In genomic region chr11:2795491-2795991, GRCh38 we compare ENCODE assay signal across 20 cellular contexts.
DNase-seq lines count a peak whose midpoint lies in the region; ATAC-seq and TF ChIP-seq lines count a peak whose summit lies in the region.
"Had no signal": no experiment of that assay in that cellular context is flagged by ENCODE, and none has a peak within 500 bp of the region (broad histone marks: within the 10 kb centered on the region; RNA-seq: fewer than 3 reads in every experiment).

No MANE protein-coding gene starts in this region.

- H3K27ac ChIP-seq in BLaER1 (no peak overlapping the region), right atrium auricular region (no peak overlapping the region)
- H3K27ac ChIP-seq: foreskin keratinocyte, thoracic aorta had no signal

- H3K36me3 ChIP-seq in BLaER1 (no peaks in the 10 kb centered on the region), right atrium auricular region (no peaks in the 10 kb centered on the region)
- H3K36me3 ChIP-seq: thoracic aorta had no signal

- H3K27me3 ChIP-seq in BLaER1 (no peaks in the 10 kb centered on the region; the same call in 1 of the 2 replicates), right atrium auricular region (no peaks in the 10 kb centered on the region)

- no peak overlapping the region for H3K4me3 Mint-ChIP-seq in activated CD4-positive, alpha-beta T cell treated with anti-CD3 and anti-CD28 coated beads for 36 hours
- H3K4me3 Mint-ChIP-seq in activated CD4-positive, alpha-beta T cell treated with anti-CD3 and anti-CD28 coated beads, Interleukin-2, amount 10 ng/mL, durations not matched to agents 24 days and 14 days = no peak overlapping the region
- no peak overlapping the region for H3K4me3 Mint-ChIP-seq in activated CD4-positive, alpha-beta memory T cell treated with anti-CD3 and anti-CD28 coated beads, Interleukin-2, amount 10 ng/mL, durations not matched to agents 7 days and 5 days
- H3K4me3 Mint-ChIP-seq: CD4-positive, CD25-positive, alpha-beta regulatory T cell; H9; nephron; T-helper 1 cell treated with Interleukin-12 subunit alpha and Interleukin-12 subunit beta and Interleukin-4 antibody, amounts not matched to agents 30 μg/mL and 1 μg/mL, for 36 hours had no signal

- CTCF ChIA-PET in activated CD4-positive, alpha-beta T cell treated with anti-CD3 and anti-CD28 coated beads for 36 hours (lab: Charles Lee) = no interaction called here
- CTCF ChIA-PET in activated CD4-positive, alpha-beta memory T cell treated with anti-CD3 and anti-CD28 coated beads, Interleukin-2, amount 10 ng/mL, durations not matched to agents 7 days and 5 days (lab: Charles Lee) = no interaction called here

- no peaks in the 10 kb centered on the region for H3K4me1 Mint-ChIP-seq in activated CD4-positive, alpha-beta T cell treated with anti-CD3 and anti-CD28 coated beads for 36 hours
- H3K4me1 Mint-ChIP-seq in activated CD4-positive, alpha-beta T cell treated with anti-CD3 and anti-CD28 coated beads, Interleukin-2, amount 10 ng/mL, durations not matched to agents 24 days and 14 days = no peaks in the 10 kb centered on the region
- H3K4me1 Mint-ChIP-seq in activated CD4-positive, alpha-beta memory T cell treated with anti-CD3 and anti-CD28 coated beads, Interleukin-2, amount 10 ng/mL, durations not matched to agents 7 days and 5 days = no peaks in the 10 kb centered on the region

- peak; percentile 1 for DNase-seq in activated CD4-positive, alpha-beta T cell treated with anti-CD3 and anti-CD28 coated beads for 36 hours
- DNase-seq in activated CD4-positive, alpha-beta T cell treated with anti-CD3 and anti-CD28 coated beads, Interleukin-2, amount 10 ng/mL, durations not matched to agents 24 days and 14 days = no peak
- DNase-seq in right atrium auricular region (ENCODE audit: low spot score) (peak; percentile 53), posterior vena cava (ENCODE audit: low spot score) (peak; percentile 62), SKM-1 treated with dmso at 0.1 percent for 144 hours (lab: John Stamatoyannopoulos, UW; ENCODE audit: unreplicated experiment) (no peak)
- no peak for DNase-seq in activated CD4-positive, alpha-beta memory T cell treated with anti-CD3 and anti-CD28 coated beads, Interleukin-2, amount 10 ng/mL, durations not matched to agents 7 days and 5 days
- DNase-seq: activated CD4-positive, CD25-positive, alpha-beta regulatory T cell; DMS53; foreskin keratinocyte; H9; mammary epithelial cell; NCI-H146; NCI-H226; stimulated activated CD4-positive, alpha-beta T cell treated with anti-CD3 and anti-CD28 coated beads, Interleukin-4, amount 100 ng/mL, for 24 hours had no signal

- no peak for TF ChIP-seq CTCF in right atrium auricular region (IDR thresholded peaks at IDR 0.05)

- H3K9ac ChIP-seq in BLaER1 = no peak overlapping the region

- intact Hi-C loops in activated CD4-positive, alpha-beta T cell treated with anti-CD3 and anti-CD28 coated beads for 36 hours (cut with DNase I, micrococcal nuclease) = no loop called here
- intact Hi-C loops in activated CD4-positive, alpha-beta T cell treated with anti-CD3 and anti-CD28 coated beads, Interleukin-2, amount 10 ng/mL, durations not matched to agents 24 days and 14 days (cut with micrococcal nuclease) = no loop called here
- intact Hi-C loops in posterior vena cava (cut with DNase I) = no loop called here

- POLR2A ChIA-PET in activated CD4-positive, alpha-beta T cell treated with anti-CD3 and anti-CD28 coated beads for 36 hours (lab: Charles Lee) = no interaction called here
- POLR2A ChIA-PET in activated CD4-positive, alpha-beta memory T cell treated with anti-CD3 and anti-CD28 coated beads, Interleukin-2, amount 10 ng/mL, durations not matched to agents 7 days and 5 days (lab: Charles Lee) = no interaction called here

- H3K4me2 ChIP-seq in BLaER1 = peak overlapping the region; percentile 70; the same call in 1 of the 2 replicates

- peaks cover 3% of the 10 kb centered on the region; the same call in 1 of the 2 replicates for H3K9me3 ChIP-seq in BLaER1
- H3K9me3 ChIP-seq in right atrium auricular region = no peaks in the 10 kb centered on the region
- H3K9me3 ChIP-seq: thoracic aorta had no signal

- no peaks in the 10 kb centered on the region for H3K36me3 Mint-ChIP-seq in activated CD4-positive, alpha-beta T cell treated with anti-CD3 and anti-CD28 coated beads for 36 hours (ENCODE audit: low read depth)
- no peaks in the 10 kb centered on the region for H3K36me3 Mint-ChIP-seq in activated CD4-positive, alpha-beta T cell treated with anti-CD3 and anti-CD28 coated beads, Interleukin-2, amount 10 ng/mL, durations not matched to agents 24 days and 14 days (ENCODE audit: low read depth)
- H3K36me3 Mint-ChIP-seq in activated CD4-positive, alpha-beta memory T cell treated with anti-CD3 and anti-CD28 coated beads, Interleukin-2, amount 10 ng/mL, durations not matched to agents 7 days and 5 days (ENCODE audit: low read depth) = no peaks in the 10 kb centered on the region

- H3K9me3 Mint-ChIP-seq in activated CD4-positive, alpha-beta T cell treated with anti-CD3 and anti-CD28 coated beads for 36 hours (ENCODE audit: low read depth) = no peaks in the 10 kb centered on the region
- no peaks in the 10 kb centered on the region for H3K9me3 Mint-ChIP-seq in activated CD4-positive, alpha-beta T cell treated with anti-CD3 and anti-CD28 coated beads, Interleukin-2, amount 10 ng/mL, durations not matched to agents 24 days and 14 days
- no peaks in the 10 kb centered on the region for H3K9me3 Mint-ChIP-seq in activated CD4-positive, alpha-beta memory T cell treated with anti-CD3 and anti-CD28 coated beads, Interleukin-2, amount 10 ng/mL, durations not matched to agents 7 days and 5 days
- H3K9me3 Mint-ChIP-seq: CD4-positive, CD25-positive, alpha-beta regulatory T cell; T-helper 1 cell treated with Interleukin-12 subunit alpha and Interleukin-12 subunit beta and Interleukin-4 antibody, amounts not matched to agents 30 μg/mL and 1 μg/mL, for 36 hours had no signal

- H3K27me3 Mint-ChIP-seq in activated CD4-positive, alpha-beta T cell treated with anti-CD3 and anti-CD28 coated beads for 36 hours = no peaks in the 10 kb centered on the region
- H3K27me3 Mint-ChIP-seq in activated CD4-positive, alpha-beta T cell treated with anti-CD3 and anti-CD28 coated beads, Interleukin-2, amount 10 ng/mL, durations not matched to agents 24 days and 14 days = peaks cover 3% of the 10 kb centered on the region
- no peaks in the 10 kb centered on the region for H3K27me3 Mint-ChIP-seq in activated CD4-positive, alpha-beta memory T cell treated with anti-CD3 and anti-CD28 coated beads, Interleukin-2, amount 10 ng/mL, durations not matched to agents 7 days and 5 days
- H3K27me3 Mint-ChIP-seq: CD4-positive, CD25-positive, alpha-beta regulatory T cell had no signal

- no peak overlapping the region for H3K4me3 ChIP-seq in BLaER1
- no peak overlapping the region for H3K4me3 ChIP-seq in right atrium auricular region
- H3K4me3 ChIP-seq: thoracic aorta had no signal

- H4K20me1 ChIP-seq in BLaER1 = no peaks in the 10 kb centered on the region

- ATAC-seq in activated CD4-positive, alpha-beta T cell treated with anti-CD3 and anti-CD28 coated beads for 36 hours = no peak
- ATAC-seq in HG03108 (IDR thresholded peaks at IDR 0.05; ENCODE audit: unreplicated experiment) = no peak
- ATAC-seq: foreskin keratinocyte had no signal

- H3K4me1 ChIP-seq in BLaER1 = peaks cover 87% of the 10 kb centered on the region
- H3K4me1 ChIP-seq in right atrium auricular region = peaks cover 0 to 15% of the 10 kb centered on the region in 2 donors
- H3K4me1 ChIP-seq: foreskin keratinocyte had no signal

- no peak overlapping the region for H3K27ac Mint-ChIP-seq in activated CD4-positive, alpha-beta T cell treated with anti-CD3 and anti-CD28 coated beads for 36 hours
- no peak overlapping the region for H3K27ac Mint-ChIP-seq in activated CD4-positive, alpha-beta T cell treated with anti-CD3 and anti-CD28 coated beads, Interleukin-2, amount 10 ng/mL, durations not matched to agents 24 days and 14 days
- no peak overlapping the region for H3K27ac Mint-ChIP-seq in activated CD4-positive, alpha-beta memory T cell treated with anti-CD3 and anti-CD28 coated beads, Interleukin-2, amount 10 ng/mL, durations not matched to agents 7 days and 5 days
- H3K27ac Mint-ChIP-seq: T-helper 1 cell treated with Interleukin-12 subunit alpha and Interleukin-12 subunit beta and Interleukin-4 antibody, amounts not matched to agents 30 μg/mL and 1 μg/mL, for 36 hours had no signal

Comparison
In these comparisons a context has a peak if more than half of its experiments do, and no peak if none do; other contexts are left out.
1. DNase-seq: peak in activated CD4-positive, alpha-beta T cell treated with anti-CD3 and anti-CD28 coated beads for 36 hours (single experiment), right atrium auricular region (single experiment) and posterior vena cava (single experiment); none in activated CD4-positive, alpha-beta T cell treated with anti-CD3 and anti-CD28 coated beads, Interleukin-2, amount 10 ng/mL, durations not matched to agents 24 days and 14 days (single experiment), SKM-1 treated with dmso at 0.1 percent for 144 hours (single experiment) and activated CD4-positive, alpha-beta memory T cell treated with anti-CD3 and anti-CD28 coated beads, Interleukin-2, amount 10 ng/mL, durations not matched to agents 7 days and 5 days (single experiment).